In genomic region chr12:53234236-53234635, GRCh38 we compare ENCODE assay signal across 11 cellular contexts. TPM values are rescaled to one million over a fixed set of nuclear protein-coding genes. Genes with fewer than 3 reads are reported as not detected.
DNase-seq lines count a peak whose midpoint lies in the region; TF ChIP-seq lines count a peak whose summit lies in the region.
"Had no signal": no experiment of that assay in that cellular context is flagged by ENCODE, and none has a peak within 500 bp of the region (broad histone marks: within the 10 kb centered on the region; RNA-seq: fewer than 3 reads in every experiment).

No MANE protein-coding gene starts in this region.

- peak overlapping the region; percentile 61 for H3K4me2 ChIP-seq in neuronal stem cell (ENCODE audit: insufficient read depth, low read length, poor library complexity, severe bottlenecking)

- no peaks in the 10 kb centered on the region for H3K27me3 ChIP-seq in CD8-positive, alpha-beta memory T cell (ENCODE audit: insufficient read depth, low read length, poor library complexity, severe bottlenecking)
- H3K27me3 ChIP-seq in endodermal cell (ENCODE audit: control insufficient read depth, insufficient read depth, low read length, poor library complexity, severe bottlenecking) (peaks cover 8% of the 10 kb centered on the region), neuronal stem cell (ENCODE audit: control insufficient read depth in 3 of 3, insufficient read depth in 3 of 3, low read depth in 1 of 3, low read length in 3 of 3) (peaks cover 0 to 71% (median 7%) of the 10 kb centered on the region in 3 experiments)
- H3K27me3 ChIP-seq: brain microvascular endothelial cell had no signal

- WGBS in endodermal cell (ENCODE audit: insufficient coverage in 1 of 2, insufficient read length in 1 of 2), 2 experiments = 4% methylated on average over 9 to 13 of the region's 13 CpGs
- no CpG with 5 or more reads among the region's 13 CpGs for WGBS in neuronal stem cell (ENCODE audit: extremely low coverage in 2 of 2, insufficient read length in 2 of 2, insufficient replicate concordance in 1 of 2), 2 donors

- TF ChIP-seq CTCF in endodermal cell (conservative IDR thresholded peaks at IDR 0.05) = no peak

- peak overlapping the region; percentile 92 for H3K18ac ChIP-seq in neuronal stem cell (ENCODE audit: low read length)

- H2AFZ ChIP-seq in neuronal stem cell (ENCODE audit: low read length) = peak overlapping the region; percentile 92

- H3K27ac ChIP-seq in CD8-positive, alpha-beta memory T cell (ENCODE audit: low read depth, low read length) = no peak overlapping the region
- H3K27ac ChIP-seq in endodermal cell (ENCODE audit: low read depth, low read length) (peak overlapping the region; percentile 80), neuronal stem cell (replicated peaks; ENCODE audit: low read length) (no peak overlapping the region)
- H3K27ac ChIP-seq: brain microvascular endothelial cell had no signal

- no peaks in the 10 kb centered on the region for H3K79me1 ChIP-seq in neuronal stem cell (ENCODE audit: low read depth, low read length)

- no peak overlapping the region for H3K4ac ChIP-seq in neuronal stem cell (ENCODE audit: low read length)

- H3K36me3 Mint-ChIP-seq in CD8-positive, alpha-beta memory T cell = no peaks in the 10 kb centered on the region
- no peaks in the 10 kb centered on the region for H3K36me3 Mint-ChIP-seq in endodermal cell (ENCODE audit: low read depth)

- H3K4me1 Mint-ChIP-seq in CD8-positive, alpha-beta memory T cell = peaks cover 57 to 78% (median 59%) of the 10 kb centered on the region in 3 donors
- peaks cover 56% of the 10 kb centered on the region for H3K4me1 Mint-ChIP-seq in endodermal cell

- no peaks in the 10 kb centered on the region for H3K9me3 Mint-ChIP-seq in CD8-positive, alpha-beta memory T cell
- H3K9me3 Mint-ChIP-seq in endodermal cell = no peaks in the 10 kb centered on the region

- no peak overlapping the region for H3K4me3 ChIP-seq in CD8-positive, alpha-beta memory T cell (ENCODE audit: low read length)
- H3K4me3 ChIP-seq in endodermal cell (ENCODE audit: low read length) (no peak overlapping the region), neuronal stem cell (ENCODE audit: low read length in 2 of 2) (peak overlapping the region in 1 of 2 donors; percentile 25)

- no peak overlapping the region for H2BK12ac ChIP-seq in neuronal stem cell (ENCODE audit: low read length)

- H2BK120ac ChIP-seq in neuronal stem cell (ENCODE audit: low read depth, low read length) = no peak overlapping the region

- H3K14ac ChIP-seq in neuronal stem cell (ENCODE audit: low read length) = no peak overlapping the region

- CTCF ChIA-PET in CD8-positive, alpha-beta memory T cell (lab: Charles Lee) = interaction anchor here (13.8 kb wide), 1 partner anchor 20 kb away, joined by 98 read pairs; no protein-coding TSS in a partner anchor

- no peaks in the 10 kb centered on the region for H3K36me3 ChIP-seq in CD8-positive, alpha-beta memory T cell (ENCODE audit: insufficient read depth, low read length)
- H3K36me3 ChIP-seq in endodermal cell (ENCODE audit: control insufficient read depth, insufficient read depth, low read length) = no peaks in the 10 kb centered on the region
- no peaks in the 10 kb centered on the region for H3K36me3 ChIP-seq in neuronal stem cell (replicated peaks in 1 of 2; ENCODE audit: control insufficient read depth in 2 of 2, insufficient read depth in 2 of 2, low read length in 2 of 2)
- H3K36me3 ChIP-seq: brain microvascular endothelial cell had no signal

- H3K23ac ChIP-seq in neuronal stem cell (ENCODE audit: low read depth, low read length, poor library complexity) = no peak overlapping the region

- H2BK5ac ChIP-seq in neuronal stem cell (ENCODE audit: low read length) = no peak overlapping the region

- H3K27ac Mint-ChIP-seq in CD8-positive, alpha-beta memory T cell = peak overlapping the region; percentile 77 to 100 (median 96)
- H3K27ac Mint-ChIP-seq in endodermal cell = peak overlapping the region; percentile 69

- POLR2A ChIA-PET in CD8-positive, alpha-beta memory T cell (lab: Charles Lee) = interaction anchor here (1.9 kb wide), 1 partner anchor 14 kb away, joined by 5 read pairs; no protein-coding TSS in a partner anchor

- H4K8ac ChIP-seq in neuronal stem cell (ENCODE audit: low read depth, low read length) = no peak overlapping the region

- peak overlapping the region; percentile 57 to 95 (median 72) for H3K4me3 Mint-ChIP-seq in CD8-positive, alpha-beta memory T cell
- H3K4me3 Mint-ChIP-seq in endodermal cell = peak overlapping the region; percentile 18

- peaks cover 0 to 1% of the 10 kb centered on the region in 2 donors for H3K27me3 Mint-ChIP-seq in CD8-positive, alpha-beta memory T cell
- H3K27me3 Mint-ChIP-seq in endodermal cell (ENCODE audit: insufficient read depth) = peaks cover 18% of the 10 kb centered on the region

- DNase-seq in CD8-positive, alpha-beta memory T cell = peak in 1 of 5 donors; percentile 27
- peak; percentile 57 for DNase-seq in NCI-H748 (lab: John Stamatoyannopoulos, UW; ENCODE audit: unreplicated experiment)
- DNase-seq in endodermal cell = peak; percentile 94
- DNase-seq in neuronal stem cell (ENCODE audit: low spot score) = no peak
- DNase-seq in NCI-H1092 treated with DMSO at 0.1 percent for 48 hours (lab: John Stamatoyannopoulos, UW) = no peak
- no peak for DNase-seq in activated naive CD4-positive, alpha-beta T cell treated with anti-CD3 and anti-CD28 coated beads, Interleukin-2, amount 50 U/mL, for 16 hours
- DNase-seq in activated CD4-positive, CD25-positive, alpha-beta regulatory T cell (lab: John Stamatoyannopoulos, UW) = no peak
- DNase-seq in A172 (ENCODE audit: low spot score) = no peak
- DNase-seq: brain microvascular endothelial cell; Karpas-422; stimulated activated CD4-positive, alpha-beta T cell treated with anti-CD3 and anti-CD28 coated beads, Interleukin-4, amount 100 ng/mL, for 1 hour had no signal

- no peaks in the 10 kb centered on the region for H3K9me3 ChIP-seq in CD8-positive, alpha-beta memory T cell (ENCODE audit: low read length)
- H3K9me3 ChIP-seq in endodermal cell (ENCODE audit: control insufficient read depth, low read length) = no peaks in the 10 kb centered on the region
- no peaks in the 10 kb centered on the region for H3K9me3 ChIP-seq in neuronal stem cell (replicated peaks in 1 of 2; ENCODE audit: control insufficient read depth in 2 of 2, insufficient read depth in 1 of 2, low read depth in 1 of 2, low read length in 2 of 2)

- H2AK5ac ChIP-seq in neuronal stem cell (ENCODE audit: low read depth, low read length) = no peak overlapping the region

- H2BK15ac ChIP-seq in neuronal stem cell (ENCODE audit: low read length) = peak overlapping the region; percentile 77

- H4K91ac ChIP-seq in neuronal stem cell (ENCODE audit: low read depth, low read length, poor library complexity) = no peak overlapping the region

- peaks cover 63% of the 10 kb centered on the region for H3K4me1 ChIP-seq in CD8-positive, alpha-beta memory T cell (ENCODE audit: insufficient read depth, low read length)
- H3K4me1 ChIP-seq in endodermal cell (ENCODE audit: control insufficient read depth, insufficient read depth, low read length) = peaks cover 16% of the 10 kb centered on the region
- H3K4me1 ChIP-seq in neuronal stem cell (ENCODE audit: control insufficient read depth in 2 of 2, insufficient read depth in 1 of 2, low read depth in 1 of 2, low read length in 2 of 2) = peaks cover 31 to 35% of the 10 kb centered on the region in 2 donors

- H3K9ac ChIP-seq in endodermal cell (ENCODE audit: extremely low read depth, low read length, poor library complexity, severe bottlenecking) (no peak overlapping the region), neuronal stem cell (ENCODE audit: low read depth, low read length, poor library complexity) (no peak overlapping the region)

RNA-seq across cellular contexts. Expression of gene RARG, which starts 2.2 kb away (rescaled TPM):
- total RNA-seq in CD8-positive, alpha-beta memory T cell = 10 to 100 TPM; 67.0 to 68.4 TPM
- polyA plus RNA-seq in CD8-positive, alpha-beta memory T cell = 15.4 TPM
- 10 to 100 TPM; 19.5 to 26.8 TPM for total RNA-seq in endodermal cell
- 23.9 TPM for polyA plus RNA-seq in endodermal cell (2013, experiment 1 of 2)
- polyA plus RNA-seq in endodermal cell (2013, experiment 2 of 2) = 18.1 TPM
- polyA plus RNA-seq in neuronal stem cell (2013, experiment 1 of 2) = 11.1 TPM
- 10.9 TPM for polyA plus RNA-seq in neuronal stem cell (2013, experiment 2 of 2)
- total RNA-seq in A172 (2014; rRNA removed; shearing (Covaris generic)) = 19.2 and 25.0 TPM in 2 replicates

RNA-seq across cellular contexts. Expression of gene ITGB7, which starts 27.2 kb away (rescaled TPM):
- 100 to 1,000 TPM; 339 TPM for total RNA-seq in CD8-positive, alpha-beta memory T cell
- polyA plus RNA-seq in CD8-positive, alpha-beta memory T cell = 292 TPM
- total RNA-seq in endodermal cell = 1 to 10 TPM; 1.4 TPM
- 0.18 TPM for polyA plus RNA-seq in endodermal cell (2013, experiment 1 of 2)
- 0.46 TPM for polyA plus RNA-seq in endodermal cell (2013, experiment 2 of 2)
- 0.07 TPM for polyA plus RNA-seq in neuronal stem cell (2013, experiment 1 of 2)
- 0.03 TPM for polyA plus RNA-seq in neuronal stem cell (2013, experiment 2 of 2)
- total RNA-seq in A172 (2014; rRNA removed; shearing (Covaris generic)) = 0.09 and 2.1 TPM in 2 replicates

RNA-seq across cellular contexts. Expression of gene ESPL1, which starts 33.9 kb away (rescaled TPM):
- 10 to 100 TPM; 58.4 to 63.4 TPM for total RNA-seq in CD8-positive, alpha-beta memory T cell
- polyA plus RNA-seq in CD8-positive, alpha-beta memory T cell = not detected
- 10 to 100 TPM; 33.3 to 50.7 TPM for total RNA-seq in endodermal cell
- 33.8 TPM for polyA plus RNA-seq in endodermal cell (2013, experiment 1 of 2)
- polyA plus RNA-seq in endodermal cell (2013, experiment 2 of 2) = 34.2 TPM
- polyA plus RNA-seq in neuronal stem cell (2013, experiment 1 of 2) = 14.2 TPM
- polyA plus RNA-seq in neuronal stem cell (2013, experiment 2 of 2) = 14.1 TPM
- 19.1 and 29.4 TPM in 2 replicates for total RNA-seq in A172 (2014; rRNA removed; shearing (Covaris generic))

RNA-seq across cellular contexts. Expression of gene CSAD, which starts 53.5 kb away (rescaled TPM):
- 10 to 100 TPM; 15.8 to 18.7 TPM for total RNA-seq in CD8-positive, alpha-beta memory T cell
- polyA plus RNA-seq in CD8-positive, alpha-beta memory T cell = 0.70 TPM
- total RNA-seq in endodermal cell = 10 to 100 TPM; 24.9 to 38.2 TPM
- polyA plus RNA-seq in endodermal cell (2013, experiment 1 of 2) = 20.2 TPM
- polyA plus RNA-seq in endodermal cell (2013, experiment 2 of 2) = 23.9 TPM
- polyA plus RNA-seq in neuronal stem cell (2013, experiment 1 of 2) = 14.3 TPM
- polyA plus RNA-seq in neuronal stem cell (2013, experiment 2 of 2) = 14.1 TPM
- 2.6 and 9.2 TPM in 2 replicates for total RNA-seq in A172 (2014; rRNA removed; shearing (Covaris generic))

RNA-seq across cellular contexts. Expression of gene ZNF740, which starts 53.7 kb away (rescaled TPM):
- 10 to 100 TPM; 50.4 to 52.0 TPM for total RNA-seq in CD8-positive, alpha-beta memory T cell
- 3.3 TPM for polyA plus RNA-seq in CD8-positive, alpha-beta memory T cell
- 10 to 100 TPM; 54.0 to 54.6 TPM for total RNA-seq in endodermal cell
- 31.5 TPM for polyA plus RNA-seq in endodermal cell (2013, experiment 1 of 2)
- polyA plus RNA-seq in endodermal cell (2013, experiment 2 of 2) = 26.9 TPM
- 19.7 TPM for polyA plus RNA-seq in neuronal stem cell (2013, experiment 1 of 2)
- polyA plus RNA-seq in neuronal stem cell (2013, experiment 2 of 2) = 19.5 TPM
- total RNA-seq in A172 (2014; rRNA removed; shearing (Covaris generic)) = 3.0 and 15.2 TPM in 2 replicates

Comparison
In these comparisons a context has a peak if more than half of its experiments do, and no peak if none do; other contexts are left out.
1. DNase-seq: peak in NCI-H748 (single experiment) and endodermal cell (single experiment); none in neuronal stem cell (single experiment), NCI-H1092 treated with DMSO at 0.1 percent for 48 hours (single experiment), activated naive CD4-positive, alpha-beta T cell treated with anti-CD3 and anti-CD28 coated beads, Interleukin-2, amount 50 U/mL, for 16 hours (single experiment), activated CD4-positive, CD25-positive, alpha-beta regulatory T cell (0 of 4) and A172 (single experiment).
2. RNA of gene ITGB7, which starts 27.2 kb away (total RNA-seq): 339 TPM in CD8-positive, alpha-beta memory T cell; 1.4 TPM in endodermal cell and 0.09 to 2.1 TPM in A172; every median in the first group is over 100 times any median in the second.